8 cellular contexts compared by ENCODE assay signal in the genomic region with DNA sequence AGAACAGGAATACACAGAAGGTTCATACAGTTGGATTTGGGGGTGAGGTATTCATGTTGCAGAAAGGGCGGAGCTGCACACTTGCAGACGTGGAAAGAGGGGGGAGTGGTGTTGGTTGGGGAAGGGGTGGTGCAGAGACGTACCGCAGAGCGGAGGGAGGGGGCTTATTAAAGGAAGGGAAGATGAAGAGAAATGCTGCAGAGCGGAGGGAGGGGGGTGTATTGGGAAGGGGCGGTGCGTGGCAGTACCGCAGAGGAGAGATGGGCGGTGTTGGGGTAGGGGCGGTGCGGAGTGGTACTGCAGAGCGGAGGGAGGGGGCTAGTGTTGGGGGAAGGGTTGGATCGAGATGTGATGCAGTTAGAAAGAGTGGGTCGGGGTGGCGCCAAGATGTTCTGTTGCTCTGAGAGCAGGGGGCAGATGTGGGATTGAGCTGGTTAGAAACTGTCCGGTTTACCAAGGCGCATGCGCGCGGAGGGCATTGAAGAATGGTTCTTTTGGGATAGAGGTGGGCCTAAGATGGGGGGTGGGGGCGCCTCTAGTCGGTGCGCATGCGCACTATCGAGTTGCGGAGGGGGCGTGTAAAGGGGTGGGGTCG. TPM values are rescaled to one million over a fixed set of nuclear protein-coding genes. Genes with fewer than 3 reads are reported as not detected.
DNase-seq lines count a peak whose midpoint lies in the region; ATAC-seq and TF ChIP-seq lines count a peak whose summit lies in the region.

No MANE protein-coding gene starts in this region.

- peak overlapping the region; percentile 86 for H3K4me3 ChIP-seq in BE2C (ENCODE audit: low read depth, low read length)
- H3K4me3 ChIP-seq in naive thymus-derived CD4-positive, alpha-beta T cell (ENCODE audit: low read length): peak overlapping the region; percentile 71

- ATAC-seq in GM21723 (IDR thresholded peaks at IDR 0.05; ENCODE audit: unreplicated experiment) (peak; percentile 69), HG03139 (IDR thresholded peaks at IDR 0.05; ENCODE audit: unreplicated experiment) (no peak)
- ATAC-seq in naive thymus-derived CD4-positive, alpha-beta T cell: peak; percentile 85
- ATAC-seq in stimulated activated memory B cell treated with anti-CD40 and anti-IgM and Interleukin-4, amounts not matched to agents 10 μg/mL and 1 μg/mL and 100 μg/mL, for 72 hours: peak; percentile 61

- no peaks in the 10 kb centered on the region for H3K36me3 Mint-ChIP-seq in activated T-cell treated with anti-CD3 and anti-CD28 coated beads, Interleukin-2, amount 50 U/mL, for 24 hours (ENCODE audit: low read depth)
- H3K36me3 Mint-ChIP-seq in naive thymus-derived CD4-positive, alpha-beta T cell: no peaks in the 10 kb centered on the region
- H3K36me3 Mint-ChIP-seq in stimulated activated memory B cell treated with anti-CD40 and anti-IgM and Interleukin-4, amounts not matched to agents 10 μg/mL and 1 μg/mL and 100 μg/mL, for 72 hours: no peaks in the 10 kb centered on the region

- no peaks in the 10 kb centered on the region for H3K9me3 Mint-ChIP-seq in activated T-cell treated with anti-CD3 and anti-CD28 coated beads, Interleukin-2, amount 50 U/mL, for 24 hours
- H3K9me3 Mint-ChIP-seq in naive thymus-derived CD4-positive, alpha-beta T cell: peaks cover 0 to 2% (median 0%) of the 10 kb centered on the region in 11 donors
- peaks cover under 1% of the 10 kb centered on the region for H3K9me3 Mint-ChIP-seq in stimulated activated memory B cell treated with anti-CD40 and anti-IgM and Interleukin-4, amounts not matched to agents 10 μg/mL and 1 μg/mL and 100 μg/mL, for 72 hours

- H3K27me3 ChIP-seq in BE2C: no peaks in the 10 kb centered on the region
- H3K27me3 ChIP-seq in naive thymus-derived CD4-positive, alpha-beta T cell (ENCODE audit: control insufficient read depth in 2 of 2, insufficient read depth in 2 of 2, low read length in 2 of 2): no peaks in the 10 kb centered on the region

- CTCF ChIA-PET in naive thymus-derived CD4-positive, alpha-beta T cell (lab: Charles Lee): no interaction called here

- intact Hi-C loops in naive thymus-derived CD4-positive, alpha-beta T cell (cut with micrococcal nuclease): loop anchor here (1.0 to 5.0 kb wide), 4 partner anchors 43 to 739 kb away; a partner anchor contains a TSS

- peak overlapping the region; percentile 47 for H3K27ac Mint-ChIP-seq in activated T-cell treated with anti-CD3 and anti-CD28 coated beads, Interleukin-2, amount 50 U/mL, for 24 hours
- peak overlapping the region; percentile 12 to 94 (median 84) for H3K27ac Mint-ChIP-seq in naive thymus-derived CD4-positive, alpha-beta T cell
- peak overlapping the region; percentile 76 for H3K27ac Mint-ChIP-seq in stimulated activated memory B cell treated with anti-CD40 and anti-IgM and Interleukin-4, amounts not matched to agents 10 μg/mL and 1 μg/mL and 100 μg/mL, for 72 hours

- DNase-seq in BE2C (peak; percentile 79), NCI-H510A treated with DMSO at 0.1 percent for 48 hours (lab: John Stamatoyannopoulos, UW) (peak; percentile 51), fibroblast of gingiva (ENCODE audit: low read depth) (peak; percentile 36)
- peak; percentile 76 for DNase-seq in activated T-cell treated with anti-CD3 and anti-CD28 coated beads, Interleukin-2, amount 50 U/mL, for 24 hours
- DNase-seq in naive thymus-derived CD4-positive, alpha-beta T cell: peak; percentile 18 to 61 (median 34)

- POLR2A ChIA-PET in naive thymus-derived CD4-positive, alpha-beta T cell (lab: Charles Lee): interaction anchor here (0.8 to 1.4 kb wide), 2 partner anchors 78 to 239 kb away, joined by 3 to 7 read pairs; a partner anchor contains a TSS

- peaks cover 10% of the 10 kb centered on the region for H3K4me1 Mint-ChIP-seq in activated T-cell treated with anti-CD3 and anti-CD28 coated beads, Interleukin-2, amount 50 U/mL, for 24 hours (ENCODE audit: low read depth)
- peaks cover 11 to 23% (median 16%) of the 10 kb centered on the region in 7 donors for H3K4me1 Mint-ChIP-seq in naive thymus-derived CD4-positive, alpha-beta T cell
- peaks cover 24% of the 10 kb centered on the region for H3K4me1 Mint-ChIP-seq in stimulated activated memory B cell treated with anti-CD40 and anti-IgM and Interleukin-4, amounts not matched to agents 10 μg/mL and 1 μg/mL and 100 μg/mL, for 72 hours

- H3K4me1 ChIP-seq in BE2C: no peaks in the 10 kb centered on the region
- peaks cover 0 to 9% of the 10 kb centered on the region in 2 donors for H3K4me1 ChIP-seq in naive thymus-derived CD4-positive, alpha-beta T cell (ENCODE audit: control insufficient read depth in 2 of 2, insufficient read depth in 2 of 2, low read length in 2 of 2)

- peak overlapping the region; percentile 42 for H3K27ac ChIP-seq in naive thymus-derived CD4-positive, alpha-beta T cell (ENCODE audit: low read depth, low read length)

- TF ChIP-seq CTCF in BE2C (IDR thresholded peaks at IDR 0.05; ENCODE audit: low read depth, low read length): no peak

- no peaks in the 10 kb centered on the region for H3K36me3 ChIP-seq in BE2C
- H3K36me3 ChIP-seq in naive thymus-derived CD4-positive, alpha-beta T cell (ENCODE audit: control insufficient read depth in 2 of 3, insufficient read depth in 3 of 3, low read length in 3 of 3): no peaks in the 10 kb centered on the region

- peak overlapping the region; percentile 79 for H3K4me3 Mint-ChIP-seq in activated T-cell treated with anti-CD3 and anti-CD28 coated beads, Interleukin-2, amount 50 U/mL, for 24 hours
- H3K4me3 Mint-ChIP-seq in naive thymus-derived CD4-positive, alpha-beta T cell: peak overlapping the region; percentile 79 to 96 (median 92)
- H3K4me3 Mint-ChIP-seq in stimulated activated memory B cell treated with anti-CD40 and anti-IgM and Interleukin-4, amounts not matched to agents 10 μg/mL and 1 μg/mL and 100 μg/mL, for 72 hours: peak overlapping the region; percentile 84

- H3K9me3 ChIP-seq in BE2C: no peaks in the 10 kb centered on the region
- no peaks in the 10 kb centered on the region for H3K9me3 ChIP-seq in naive thymus-derived CD4-positive, alpha-beta T cell (ENCODE audit: control insufficient read depth in 2 of 3, low read length in 3 of 3)

- H3K27me3 Mint-ChIP-seq in activated T-cell treated with anti-CD3 and anti-CD28 coated beads, Interleukin-2, amount 50 U/mL, for 24 hours: peaks cover 23% of the 10 kb centered on the region
- peaks cover 0 to 13% (median 0%) of the 10 kb centered on the region in 5 donors for H3K27me3 Mint-ChIP-seq in naive thymus-derived CD4-positive, alpha-beta T cell
- H3K27me3 Mint-ChIP-seq in stimulated activated memory B cell treated with anti-CD40 and anti-IgM and Interleukin-4, amounts not matched to agents 10 μg/mL and 1 μg/mL and 100 μg/mL, for 72 hours: no peaks in the 10 kb centered on the region

RNA-seq across cellular contexts. Expression of a gene that starts 0.9 kb away (rescaled TPM):
- 10.6 TPM for polyA plus RNA-seq in BE2C (2012; ENCODE audit: insufficient read depth, insufficient read length, low read depth)
- total RNA-seq in naive thymus-derived CD4-positive, alpha-beta T cell: 1 to 10 TPM in 4 of 5 experiments, under 1 TPM in 1; 0.61 to 4.3 (median 2.4) TPM
- 1 to 10 TPM in 1 of 2 donors, under 1 TPM in 1; 0.84 to 1.0 TPM for polyA plus RNA-seq in naive thymus-derived CD4-positive, alpha-beta T cell
